8 cellular contexts compared by ENCODE assay signal in the genomic region with DNA sequence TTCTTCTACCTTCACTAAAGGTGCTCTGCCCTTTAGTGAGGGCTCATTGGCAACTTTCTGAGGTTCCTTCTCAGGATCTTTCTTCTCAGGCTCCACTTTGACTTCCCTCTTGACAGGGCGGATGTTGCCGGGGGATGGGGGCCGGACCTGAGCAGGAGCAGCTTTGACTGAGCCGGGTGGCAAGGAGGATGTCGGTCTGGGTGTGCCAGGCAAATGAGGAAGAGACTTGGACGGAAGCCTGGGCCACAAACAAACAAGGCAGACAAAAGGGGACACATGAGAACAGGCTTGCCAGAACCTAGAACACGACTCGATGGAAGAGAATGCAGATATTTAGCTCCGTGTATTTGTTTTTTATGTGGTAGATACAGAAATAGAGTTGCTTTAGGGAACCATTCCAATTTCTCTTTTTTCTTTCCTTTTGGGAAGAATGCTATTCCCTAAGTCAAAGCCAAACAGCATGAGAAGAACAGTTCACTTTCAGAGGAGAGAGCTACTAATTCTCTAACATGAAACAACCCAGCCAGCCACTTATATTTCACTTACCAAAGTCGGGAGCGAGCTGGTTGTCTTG.
DNase-seq lines count a peak whose midpoint lies in the region; ATAC-seq and TF ChIP-seq lines count a peak whose summit lies in the region.

No MANE protein-coding gene starts in this region.

- H3K27me3 ChIP-seq in thoracic aorta (replicated peaks; ENCODE audit: insufficient read depth): no peaks in the 10 kb centered on the region

- H3K4me1 Mint-ChIP-seq in activated CD4-positive, alpha-beta T cell treated with anti-CD3 and anti-CD28 coated beads, Interleukin-2, amount 10 ng/mL, durations not matched to agents 7 days and 5 days: peaks cover 14% of the 10 kb centered on the region
- H3K4me1 Mint-ChIP-seq in mesothelial cell of epicardium: peaks cover under 1% of the 10 kb centered on the region

- CTCF ChIA-PET in activated CD4-positive, alpha-beta T cell treated with anti-CD3 and anti-CD28 coated beads, Interleukin-2, amount 10 ng/mL, durations not matched to agents 7 days and 5 days (lab: Charles Lee): interaction anchor here (0.7 kb wide), 1 partner anchor 208 kb away, joined by 3 read pairs; no protein-coding TSS in a partner anchor

- no peak overlapping the region for H3K27ac ChIP-seq in thoracic aorta

- peak overlapping the region; percentile 78 for H3K27ac Mint-ChIP-seq in activated CD4-positive, alpha-beta T cell treated with anti-CD3 and anti-CD28 coated beads, Interleukin-2, amount 10 ng/mL, durations not matched to agents 7 days and 5 days
- no peak overlapping the region for H3K27ac Mint-ChIP-seq in mesothelial cell of epicardium

- H3K9me3 Mint-ChIP-seq in activated CD4-positive, alpha-beta T cell treated with anti-CD3 and anti-CD28 coated beads, Interleukin-2, amount 10 ng/mL, durations not matched to agents 7 days and 5 days: peaks cover 4% of the 10 kb centered on the region
- H3K9me3 Mint-ChIP-seq in mesothelial cell of epicardium: no peaks in the 10 kb centered on the region

- H3K4me1 ChIP-seq in thoracic aorta (ENCODE audit: control insufficient read depth in 1 of 2, low read depth in 2 of 2): peaks cover 6 to 13% of the 10 kb centered on the region in 2 donors

- peak overlapping the region; percentile 47 for H3K4me3 Mint-ChIP-seq in activated CD4-positive, alpha-beta T cell treated with anti-CD3 and anti-CD28 coated beads, Interleukin-2, amount 10 ng/mL, durations not matched to agents 7 days and 5 days
- no peak overlapping the region for H3K4me3 Mint-ChIP-seq in mesothelial cell of epicardium

- peaks cover 10% of the 10 kb centered on the region for H3K27me3 Mint-ChIP-seq in activated CD4-positive, alpha-beta T cell treated with anti-CD3 and anti-CD28 coated beads, Interleukin-2, amount 10 ng/mL, durations not matched to agents 7 days and 5 days
- no peaks in the 10 kb centered on the region for H3K27me3 Mint-ChIP-seq in mesothelial cell of epicardium (ENCODE audit: low read depth)

- peak; percentile 26 to 38 for DNase-seq in activated T-cell treated with anti-CD3 and anti-CD28 coated beads, Interleukin-2, amount 50 U/mL, for 48 hours
- no peak for DNase-seq in activated T-cell treated with anti-CD3 and anti-CD28 coated beads, Interleukin-2, amount 50 U/mL, for 1 hour
- DNase-seq in activated CD4-positive, alpha-beta T cell treated with anti-CD3 and anti-CD28 coated beads, Interleukin-2, amount 10 ng/mL, durations not matched to agents 7 days and 5 days: peak; percentile 55
- peak in 31 of 51 donors; percentile 9 to 61 (median 39) for DNase-seq in hypothalamus (lab: John Stamatoyannopoulos, UW)
- no peak for DNase-seq in thoracic aorta (ENCODE audit: low spot score)
- DNase-seq in mesothelial cell of epicardium (ENCODE audit: low spot score in 2 of 2, unreplicated experiment in 2 of 2): no peak
- DNase-seq in NCI-H748 (lab: John Stamatoyannopoulos, UW; ENCODE audit: unreplicated experiment): no peak
- DNase-seq in NCI-H2171 (lab: John Stamatoyannopoulos, UW): no peak

- no peak for TF ChIP-seq CTCF in thoracic aorta (IDR thresholded peaks at IDR 0.05)
- no peak for TF ChIP-seq CTCF in mesothelial cell of epicardium (IDR thresholded peaks at IDR 0.05; ENCODE audit: unreplicated experiment)

- H3K36me3 ChIP-seq in thoracic aorta: no peaks in the 10 kb centered on the region

- POLR2A ChIA-PET in activated CD4-positive, alpha-beta T cell treated with anti-CD3 and anti-CD28 coated beads, Interleukin-2, amount 10 ng/mL, durations not matched to agents 7 days and 5 days (lab: Charles Lee): no interaction called here

- H3K4me3 ChIP-seq in thoracic aorta: peak overlapping the region; percentile 31

- ATAC-seq in thoracic aorta (ENCODE audit: insufficient number of reproducible peaks, low FRiP score, low read depth): no peak

- H3K9me3 ChIP-seq in thoracic aorta: no peaks in the 10 kb centered on the region

- no peaks in the 10 kb centered on the region for H3K36me3 Mint-ChIP-seq in activated CD4-positive, alpha-beta T cell treated with anti-CD3 and anti-CD28 coated beads, Interleukin-2, amount 10 ng/mL, durations not matched to agents 7 days and 5 days (ENCODE audit: low read depth)
- peaks cover 4% of the 10 kb centered on the region for H3K36me3 Mint-ChIP-seq in mesothelial cell of epicardium

Comparison
In these comparisons a context has a peak if more than half of its experiments do, and no peak if none do; other contexts are left out.
1. DNase-seq: peak in activated T-cell treated with anti-CD3 and anti-CD28 coated beads, Interleukin-2, amount 50 U/mL, for 48 hours (2 of 2), activated CD4-positive, alpha-beta T cell treated with anti-CD3 and anti-CD28 coated beads, Interleukin-2, amount 10 ng/mL, durations not matched to agents 7 days and 5 days (single experiment) and hypothalamus (31 of 51); none in activated T-cell treated with anti-CD3 and anti-CD28 coated beads, Interleukin-2, amount 50 U/mL, for 1 hour (single experiment), thoracic aorta (single experiment), mesothelial cell of epicardium (0 of 2), NCI-H748 (single experiment) and NCI-H2171 (single experiment).